In the genomic region with DNA sequence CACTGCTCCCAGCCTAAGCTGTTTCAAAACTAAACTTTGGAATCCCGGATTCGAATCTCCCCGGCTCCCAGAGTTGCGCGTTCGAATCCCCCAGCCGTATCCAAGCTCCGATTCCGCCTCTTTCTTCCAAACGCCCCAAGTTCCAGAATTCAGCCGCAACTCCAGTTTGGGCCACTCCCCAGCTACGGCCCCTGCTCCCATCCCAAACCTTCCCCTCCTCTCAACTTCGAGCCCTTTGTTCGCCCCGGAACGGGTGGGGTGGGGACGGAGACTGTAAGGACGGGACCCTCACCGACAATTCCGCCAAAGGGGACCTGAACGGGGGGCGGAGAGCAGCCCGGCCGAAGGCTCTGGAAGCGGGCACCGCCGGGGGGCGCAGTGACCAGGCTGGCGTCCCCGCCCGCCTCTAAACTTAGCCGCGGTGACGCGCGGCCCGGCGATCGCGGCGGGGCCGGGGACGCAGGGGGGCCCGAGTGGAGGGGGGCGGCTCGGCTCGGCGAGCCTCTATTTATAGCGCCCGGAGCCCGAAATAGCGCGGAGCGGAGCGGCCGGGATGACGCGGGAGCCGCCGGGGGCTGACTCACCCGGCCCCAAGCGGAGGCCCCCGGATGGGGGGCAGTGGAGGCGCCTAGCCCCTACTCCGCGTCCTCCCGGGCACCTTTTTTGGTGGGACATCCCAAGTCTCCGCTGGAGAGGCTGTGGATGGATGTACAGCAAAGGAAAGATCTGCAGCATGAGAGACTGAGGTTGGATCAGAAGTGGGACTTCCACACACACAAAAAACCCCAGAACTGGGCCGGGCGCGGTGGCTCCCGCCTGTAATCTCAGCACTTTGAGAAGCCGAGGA, we compare ENCODE assay signal across 8 cellular contexts. TPM values are rescaled to one million over a fixed set of nuclear protein-coding genes. Genes with fewer than 3 reads are reported as not detected.
DNase-seq lines count a peak whose midpoint lies in the region; ATAC-seq and TF ChIP-seq lines count a peak whose summit lies in the region.

No MANE protein-coding gene starts in this region.

- peak overlapping the region; percentile 75 to 85 (median 84) for H3K4me3 Mint-ChIP-seq in immature natural killer cell
- H3K4me3 Mint-ChIP-seq in stimulated activated naive CD8-positive, alpha-beta T cell treated with anti-CD3 and anti-CD28 coated beads, Interleukin-15, amount 100 ng/mL, for 72 hours: peak overlapping the region; percentile 85 to 92

- H3K27ac Mint-ChIP-seq in immature natural killer cell: peak overlapping the region in 5 of 6 donors; percentile 17 to 75 (median 35)
- no peak overlapping the region for H3K27ac Mint-ChIP-seq in stimulated activated naive CD8-positive, alpha-beta T cell treated with anti-CD3 and anti-CD28 coated beads, Interleukin-15, amount 100 ng/mL, for 72 hours

- peak; percentile 64 for TF ChIP-seq CTCF in brain microvascular endothelial cell (IDR thresholded peaks at IDR 0.05; ENCODE audit: low read depth, low read length, missing control alignments)

- peak overlapping the region; percentile 81 for H3K27ac ChIP-seq in brain microvascular endothelial cell

- no peaks in the 10 kb centered on the region for H3K9me3 Mint-ChIP-seq in immature natural killer cell
- H3K9me3 Mint-ChIP-seq in stimulated activated naive CD8-positive, alpha-beta T cell treated with anti-CD3 and anti-CD28 coated beads, Interleukin-15, amount 100 ng/mL, for 72 hours: no peaks in the 10 kb centered on the region

- ATAC-seq in stimulated activated naive CD8-positive, alpha-beta T cell treated with anti-CD3 and anti-CD28 coated beads, Interleukin-15, amount 100 ng/mL, for 72 hours: no peak

- H3K4me1 Mint-ChIP-seq in immature natural killer cell: peaks cover 25 to 31% of the 10 kb centered on the region in 2 donors
- H3K4me1 Mint-ChIP-seq in stimulated activated naive CD8-positive, alpha-beta T cell treated with anti-CD3 and anti-CD28 coated beads, Interleukin-15, amount 100 ng/mL, for 72 hours: peaks cover 32% of the 10 kb centered on the region

- DNase-seq in Daoy (ENCODE audit: low read depth): peak; percentile 53
- peak; percentile 11 to 12 for DNase-seq in Kasumi-1 (lab: John Stamatoyannopoulos, UW)
- peak; percentile 39 for DNase-seq in brain microvascular endothelial cell
- peak; percentile 43 to 51 (median 43) for DNase-seq in immature natural killer cell
- no peak for DNase-seq in stimulated activated naive CD8-positive, alpha-beta T cell treated with anti-CD3 and anti-CD28 coated beads, Interleukin-15, amount 100 ng/mL, for 72 hours
- DNase-seq in NCI-H1436 (lab: John Stamatoyannopoulos, UW): no peak
- DNase-seq in GDM1 (lab: John Stamatoyannopoulos, UW): no peak
- no peak for DNase-seq in NOMO-1 treated with DMSO at 0.1 percent for 48 hours (lab: John Stamatoyannopoulos, UW; ENCODE audit: unreplicated experiment)

- in situ Hi-C loops in brain microvascular endothelial cell (cut with HindIII; ENCODE audit: low pct_ligation_motif_present, low sequenced_read_pairs): no loop called here

- H3K4me3 ChIP-seq in brain microvascular endothelial cell (ENCODE audit: low read depth, low read length): peak overlapping the region; percentile 60

- H3K27me3 Mint-ChIP-seq in immature natural killer cell (ENCODE audit: low read depth in 3 of 3): peaks cover 3 to 5% (median 5%) of the 10 kb centered on the region in 3 donors
- peaks cover 11% of the 10 kb centered on the region for H3K27me3 Mint-ChIP-seq in stimulated activated naive CD8-positive, alpha-beta T cell treated with anti-CD3 and anti-CD28 coated beads, Interleukin-15, amount 100 ng/mL, for 72 hours

- H3K36me3 Mint-ChIP-seq in immature natural killer cell: no peaks in the 10 kb centered on the region

- H3K36me3 ChIP-seq in brain microvascular endothelial cell (replicated peaks): no peaks in the 10 kb centered on the region

- no peaks in the 10 kb centered on the region for H3K27me3 ChIP-seq in brain microvascular endothelial cell (replicated peaks)

RNA-seq across cellular contexts. Expression of gene ERCC1, which starts 4.9 kb away (rescaled TPM):
- total RNA-seq in Daoy (2014; rRNA removed; shearing (Covaris generic)): 121 and 154 TPM in 2 replicates
- polyA plus RNA-seq in immature natural killer cell: 10 to 100 TPM; 50.8 to 62.2 (median 54.5) TPM

RNA-seq across cellular contexts. Expression of gene POLR1G, which starts 22.2 kb away (rescaled TPM):
- 24.7 and 32.1 TPM in 2 replicates for total RNA-seq in Daoy (2014; rRNA removed; shearing (Covaris generic))
- 1 to 10 TPM in 1 of 3 donors, under 1 TPM in 2; 0.43 to 2.3 (median 0.77) TPM for polyA plus RNA-seq in immature natural killer cell

RNA-seq across cellular contexts. Expression of gene PPP1R13L, which starts 23.7 kb away (rescaled TPM):
- 3.7 and 13.4 TPM in 2 replicates for total RNA-seq in Daoy (2014; rRNA removed; shearing (Covaris generic))
- under 1 TPM in 2 of 3 donors, not detected in 1; 0.08 to 0.84 TPM for polyA plus RNA-seq in immature natural killer cell

RNA-seq across cellular contexts. Expression of gene FOSB, which starts 39.2 kb away (rescaled TPM):
- total RNA-seq in Daoy (2014; rRNA removed; shearing (Covaris generic)): 0.80 and 0.83 TPM in 2 replicates
- polyA plus RNA-seq in immature natural killer cell: 10 to 100 TPM; 11.6 to 30.1 (median 11.6) TPM

RNA-seq across cellular contexts. Expression of gene ERCC2, which starts 58.2 kb away (rescaled TPM):
- total RNA-seq in Daoy (2014; rRNA removed; shearing (Covaris generic)): 12.6 and 16.9 TPM in 2 replicates
- polyA plus RNA-seq in immature natural killer cell: 1 to 10 TPM; 2.4 to 8.7 (median 3.1) TPM

Comparison
In these comparisons a context has a peak if more than half of its experiments do, and no peak if none do; other contexts are left out.
1. DNase-seq: peak in Daoy (single experiment), Kasumi-1 (2 of 2), brain microvascular endothelial cell (single experiment) and immature natural killer cell (3 of 3); none in stimulated activated naive CD8-positive, alpha-beta T cell treated with anti-CD3 and anti-CD28 coated beads, Interleukin-15, amount 100 ng/mL, for 72 hours (0 of 2), NCI-H1436 (single experiment), GDM1 (single experiment) and NOMO-1 treated with DMSO at 0.1 percent for 48 hours (single experiment).
2. H3K27ac Mint-ChIP-seq: peak in immature natural killer cell (5 of 6); none in stimulated activated naive CD8-positive, alpha-beta T cell treated with anti-CD3 and anti-CD28 coated beads, Interleukin-15, amount 100 ng/mL, for 72 hours (0 of 2).